ENCODE assay signal across 8 cellular contexts in the genomic region with DNA sequence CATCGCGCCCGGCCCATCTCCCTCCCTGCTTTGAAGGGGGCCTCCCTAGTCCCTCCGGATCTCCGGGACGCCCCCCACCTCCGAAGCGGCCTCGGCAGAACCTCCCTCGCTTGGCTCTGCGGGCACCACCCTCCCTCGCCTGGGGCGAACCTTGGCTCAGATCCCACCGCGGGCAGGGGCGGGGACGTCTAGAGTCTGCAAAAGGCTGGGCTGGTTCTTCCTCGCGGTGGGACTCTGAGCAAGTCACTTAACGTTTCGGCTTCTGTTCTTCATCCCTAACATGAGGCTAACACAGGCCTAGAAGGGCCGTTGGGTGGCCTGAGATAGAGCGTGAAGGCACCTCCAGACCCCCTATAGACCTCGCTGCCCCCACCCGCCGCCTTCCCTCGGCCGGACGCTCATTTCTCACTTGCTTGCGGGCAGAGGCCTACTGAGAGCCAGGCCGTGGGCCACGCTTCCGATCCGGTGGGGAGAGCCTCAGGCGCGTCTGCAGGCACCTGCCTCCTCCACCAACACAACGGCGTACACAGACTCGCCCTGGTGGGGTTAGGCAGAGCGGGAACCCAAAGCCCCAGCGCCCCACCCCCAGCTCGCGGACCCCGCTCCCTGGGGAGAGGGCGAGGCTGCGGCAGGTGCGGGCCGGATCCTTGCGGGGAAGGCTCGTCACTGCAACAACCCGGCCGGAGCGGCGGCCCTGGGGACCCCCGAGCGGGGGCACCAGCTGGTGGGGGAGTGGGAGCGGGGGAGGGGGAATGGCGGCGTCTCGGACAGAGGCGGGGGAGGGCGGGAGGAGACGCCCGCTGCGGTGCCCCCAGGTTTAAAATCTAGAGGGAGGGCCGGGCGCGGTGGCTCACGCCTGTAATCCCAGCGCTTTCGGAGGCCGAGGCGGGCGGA. TPM values are rescaled to one million over a fixed set of nuclear protein-coding genes. Genes with fewer than 3 reads are reported as not detected.
DNase-seq lines count a peak whose midpoint lies in the region; ATAC-seq and TF ChIP-seq lines count a peak whose summit lies in the region.

No MANE protein-coding gene starts in this region.

- no peak for TF ChIP-seq CTCF in epithelial cell of esophagus (IDR thresholded peaks at IDR 0.05; ENCODE audit: insufficient read depth, low read depth, low read length, missing control alignments)

- ATAC-seq in naive B cell (ENCODE audit: low read depth in 2 of 2): peak; percentile 34
- peak; percentile 57 to 60 for ATAC-seq in stimulated activated naive B cell treated with anti-CD40 and anti-IgM and Interleukin-4, amounts not matched to agents 10 μg/mL and 1 μg/mL and 100 μg/mL, for 72 hours (replicated peaks)
- ATAC-seq in HG03432 (IDR thresholded peaks at IDR 0.05; ENCODE audit: unreplicated experiment): no peak

- H3K9me3 Mint-ChIP-seq in naive B cell: no peaks in the 10 kb centered on the region
- H3K9me3 Mint-ChIP-seq in stimulated activated naive B cell treated with anti-CD40 and anti-IgM and Interleukin-4, amounts not matched to agents 10 μg/mL and 1 μg/mL and 100 μg/mL, for 72 hours: no peaks in the 10 kb centered on the region

- DNase-seq in Caki2 (ENCODE audit: low read depth) (peak; percentile 80), NCI-H1436 treated with DMSO at 0.1 percent for 48 hours (lab: John Stamatoyannopoulos, UW) (peak; percentile 67), epithelial cell of esophagus (ENCODE audit: low read depth) (peak; percentile 82), naive B cell (peak; percentile 93), NCI-H510A (lab: John Stamatoyannopoulos, UW) (no peak)
- DNase-seq in activated CD8-positive, alpha-beta memory T cell treated with anti-CD3 and anti-CD28 coated beads for 48 hours (ENCODE audit: low read depth in 2 of 3, low spot score in 2 of 3): peak; percentile 47 to 72 (median 54)
- DNase-seq in stimulated activated naive B cell treated with anti-CD40 and anti-IgM and Interleukin-4, amounts not matched to agents 10 μg/mL and 1 μg/mL and 100 μg/mL, for 72 hours: peak; percentile 92

- in situ Hi-C loops in Caki2 (cut with HindIII; ENCODE audit: low pct_unique_long_range_greater_than_20kb, low sequenced_read_pairs): no loop called here

- peak overlapping the region; percentile 47 for H3K4me3 ChIP-seq in epithelial cell of esophagus (ENCODE audit: low read length)

- peak overlapping the region; percentile 96 to 100 (median 99) for H3K27ac Mint-ChIP-seq in naive B cell
- peak overlapping the region; percentile 96 for H3K27ac Mint-ChIP-seq in stimulated activated naive B cell treated with anti-CD40 and anti-IgM and Interleukin-4, amounts not matched to agents 10 μg/mL and 1 μg/mL and 100 μg/mL, for 72 hours

- H3K36me3 Mint-ChIP-seq in naive B cell: peaks cover 0 to 5% of the 10 kb centered on the region in 2 donors
- peaks cover 21 to 27% of the 10 kb centered on the region in 2 donors for H3K36me3 Mint-ChIP-seq in stimulated activated naive B cell treated with anti-CD40 and anti-IgM and Interleukin-4, amounts not matched to agents 10 μg/mL and 1 μg/mL and 100 μg/mL, for 72 hours

- H3K4me1 Mint-ChIP-seq in naive B cell: peaks cover 38 to 54% (median 48%) of the 10 kb centered on the region in 3 donors
- H3K4me1 Mint-ChIP-seq in stimulated activated naive B cell treated with anti-CD40 and anti-IgM and Interleukin-4, amounts not matched to agents 10 μg/mL and 1 μg/mL and 100 μg/mL, for 72 hours: peaks cover 32 to 69% of the 10 kb centered on the region in 2 donors

- no peaks in the 10 kb centered on the region for H3K27me3 Mint-ChIP-seq in naive B cell
- H3K27me3 Mint-ChIP-seq in stimulated activated naive B cell treated with anti-CD40 and anti-IgM and Interleukin-4, amounts not matched to agents 10 μg/mL and 1 μg/mL and 100 μg/mL, for 72 hours: no peaks in the 10 kb centered on the region

- peak overlapping the region; percentile 80 to 95 (median 90) for H3K4me3 Mint-ChIP-seq in naive B cell
- H3K4me3 Mint-ChIP-seq in stimulated activated naive B cell treated with anti-CD40 and anti-IgM and Interleukin-4, amounts not matched to agents 10 μg/mL and 1 μg/mL and 100 μg/mL, for 72 hours: peak overlapping the region; percentile 83 to 89

RNA-seq across cellular contexts. Expression of a gene that starts 5.4 kb away (rescaled TPM):
- 63.8 and 85.8 TPM in 2 replicates for total RNA-seq in Caki2 (2014; rRNA removed; shearing (Covaris generic); ENCODE audit: low replicate concordance)
- polyA plus RNA-seq in naive B cell (ENCODE audit: low read depth in 6 of 6): 10 to 100 TPM; 12.0 to 32.5 (median 21.4) TPM

RNA-seq across cellular contexts. Expression of a gene that starts 29.4 kb away (rescaled TPM):
- 24.8 and 33.3 TPM in 2 replicates for total RNA-seq in Caki2 (2014; rRNA removed; shearing (Covaris generic); ENCODE audit: low replicate concordance)
- polyA plus RNA-seq in naive B cell (ENCODE audit: low read depth in 6 of 6): 100 to 1,000 TPM in 1 of 6 donors, 10 to 100 TPM in 5; 57.0 to 102 (median 61.1) TPM

RNA-seq across cellular contexts. Expression of a gene that starts 31.0 kb away (rescaled TPM):
- total RNA-seq in Caki2 (2014; rRNA removed; shearing (Covaris generic); ENCODE audit: low replicate concordance): 25.4 and 35.3 TPM in 2 replicates
- polyA plus RNA-seq in naive B cell (ENCODE audit: low read depth in 6 of 6): 10 to 100 TPM; 28.1 to 34.6 (median 32.3) TPM
